Comparison of ENCODE assay signal across 34 cellular contexts in the genomic region with DNA sequence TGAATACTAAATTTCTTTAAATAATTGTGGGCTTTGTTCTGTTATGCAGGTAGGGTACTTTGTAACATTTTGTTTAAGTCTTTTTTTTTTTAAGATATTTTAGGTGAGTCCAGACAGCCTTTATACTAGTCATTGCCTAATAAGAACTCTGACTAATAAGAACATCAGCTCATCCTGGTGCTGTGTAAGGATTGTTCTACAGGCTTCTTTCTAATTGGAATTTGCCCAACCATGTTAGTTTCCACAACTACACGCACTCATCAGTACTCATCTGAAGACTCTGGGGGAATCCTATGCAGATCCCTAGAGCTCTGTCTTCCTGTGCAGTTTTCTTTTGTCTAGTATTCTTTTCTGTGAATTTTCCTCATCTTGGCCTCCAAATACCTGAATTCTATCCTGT.
"Had no signal": no experiment of that assay in that cellular context is flagged by ENCODE, and none has a peak within 500 bp of the region (broad histone marks: within the 10 kb centered on the region; RNA-seq: fewer than 3 reads in every experiment).

No MANE protein-coding gene starts in this region.

- FAIRE-seq: colon had no signal

- H3K36me3 Mint-ChIP-seq: activated CD4-positive, alpha-beta memory T cell treated with anti-CD3 and anti-CD28 coated beads for 36 hours; activated CD8-positive, alpha-beta memory T cell treated with anti-CD3 and anti-CD28 coated beads, Interleukin-2, amount 10 ng/mL, durations not matched to agents 7 days and 5 days; activated naive CD4-positive, alpha-beta T cell treated with anti-CD3 and anti-CD28 coated beads, Interleukin-2, amount 50 U/mL, for 24 hours; activated naive CD8-positive, alpha-beta T cell treated with anti-CD3 and anti-CD28 coated beads for 36 hours had no signal

- H3K27me3 ChIP-seq: adrenal gland, body of pancreas, esophagus squamous epithelium had no signal

- H3K9me3 ChIP-seq: body of pancreas, esophagus squamous epithelium had no signal

- H3K9me3 Mint-ChIP-seq: activated CD4-positive, alpha-beta T cell treated with anti-CD3 and anti-CD28 coated beads, Interleukin-2, amount 10 ng/mL, durations not matched to agents 24 days and 14 days; activated naive CD4-positive, alpha-beta T cell treated with anti-CD3 and anti-CD28 coated beads for 36 hours; activated T-helper 1 cell treated with anti-CD3 and anti-CD28 coated beads, Interleukin-12 subunit alpha, Interleukin-12 subunit beta, Interleukin-2, Interleukin-4 antibody, amounts not matched to agents 30 ng/mL and 10 ng/mL and 1 ng/mL, durations not matched to agents 14 hours and 24 hours and 36 hours had no signal

- H3K27me3 Mint-ChIP-seq: activated CD4-positive, alpha-beta memory T cell treated with anti-CD3 and anti-CD28 coated beads for 36 hours; activated CD4-positive, alpha-beta T cell treated with anti-CD3 and anti-CD28 coated beads for 36 hours; activated CD4-positive, alpha-beta T cell treated with anti-CD3 and anti-CD28 coated beads, Interleukin-2, amount 10 ng/mL, durations not matched to agents 24 days and 14 days; activated CD8-positive, alpha-beta memory T cell treated with anti-CD3 and anti-CD28 coated beads, Interleukin-2, amount 10 ng/mL, durations not matched to agents 7 days and 5 days; activated naive CD4-positive, alpha-beta T cell treated with anti-CD3 and anti-CD28 coated beads, Interleukin-2, amount 50 U/mL, for 24 hours; activated naive CD8-positive, alpha-beta T cell treated with anti-CD3 and anti-CD28 coated beads for 36 hours; activated naive CD8-positive, alpha-beta T cell treated with anti-CD3 and anti-CD28 coated beads, Interleukin-2, amount 50 U/mL, for 24 hours; central memory CD8-positive, alpha-beta T cell; effector memory CD8-positive, alpha-beta T cell; T-helper 17 cell had no signal

- H3K4me3 Mint-ChIP-seq: activated CD4-positive, alpha-beta memory T cell treated with anti-CD3 and anti-CD28 coated beads for 36 hours; activated CD4-positive, alpha-beta T cell treated with anti-CD3 and anti-CD28 coated beads for 36 hours; activated CD4-positive, alpha-beta T cell treated with anti-CD3 and anti-CD28 coated beads, Interleukin-2, amount 10 ng/mL, durations not matched to agents 24 days and 14 days; activated CD8-positive, alpha-beta memory T cell treated with anti-CD3 and anti-CD28 coated beads, Interleukin-2, amount 10 ng/mL, durations not matched to agents 7 days and 5 days; activated CD8-positive, alpha-beta T cell treated with anti-CD3 and anti-CD28 coated beads, Interleukin-2, amount 10 ng/mL, durations not matched to agents 7 days and 5 days; activated naive CD4-positive, alpha-beta T cell treated with anti-CD3 and anti-CD28 coated beads for 36 hours; activated naive CD4-positive, alpha-beta T cell treated with anti-CD3 and anti-CD28 coated beads, Interleukin-2, amount 50 U/mL, for 24 hours; activated naive CD8-positive, alpha-beta T cell treated with anti-CD3 and anti-CD28 coated beads for 36 hours; activated naive CD8-positive, alpha-beta T cell treated with anti-CD3 and anti-CD28 coated beads, Interleukin-2, amount 50 U/mL, for 24 hours; activated T-helper 1 cell treated with anti-CD3 and anti-CD28 coated beads, Interleukin-12 subunit alpha, Interleukin-12 subunit beta, Interleukin-2, Interleukin-4 antibody, amounts not matched to agents 30 ng/mL and 10 ng/mL and 1 ng/mL, durations not matched to agents 14 hours and 24 hours and 36 hours; central memory CD8-positive, alpha-beta T cell; effector memory CD8-positive, alpha-beta T cell; T-helper 17 cell; T-helper 2 cell treated with Interferon-gamma antibody and Interleukin-4, amounts not matched to agents 5 μg/mL and 100 μg/mL, for 36 hours had no signal

- H3K4me1 Mint-ChIP-seq: activated CD4-positive, alpha-beta T cell treated with anti-CD3 and anti-CD28 coated beads for 36 hours; activated CD4-positive, alpha-beta T cell treated with anti-CD3 and anti-CD28 coated beads, Interleukin-2, amount 10 ng/mL, durations not matched to agents 24 days and 14 days; activated CD8-positive, alpha-beta memory T cell treated with anti-CD3 and anti-CD28 coated beads, Interleukin-2, amount 10 ng/mL, durations not matched to agents 7 days and 5 days; activated naive CD4-positive, alpha-beta T cell treated with anti-CD3 and anti-CD28 coated beads, Interleukin-2, amount 50 U/mL, for 24 hours; activated naive CD8-positive, alpha-beta T cell treated with anti-CD3 and anti-CD28 coated beads for 36 hours; activated naive CD8-positive, alpha-beta T cell treated with anti-CD3 and anti-CD28 coated beads, Interleukin-2, amount 50 U/mL, for 24 hours; central memory CD8-positive, alpha-beta T cell; T-helper 17 cell had no signal

- H3K27ac Mint-ChIP-seq: activated CD4-positive, alpha-beta memory T cell treated with anti-CD3 and anti-CD28 coated beads for 36 hours; activated CD4-positive, alpha-beta T cell treated with anti-CD3 and anti-CD28 coated beads for 36 hours; activated CD4-positive, alpha-beta T cell treated with anti-CD3 and anti-CD28 coated beads, Interleukin-2, amount 10 ng/mL, durations not matched to agents 24 days and 14 days; activated CD8-positive, alpha-beta memory T cell treated with anti-CD3 and anti-CD28 coated beads, Interleukin-2, amount 10 ng/mL, durations not matched to agents 7 days and 5 days; activated CD8-positive, alpha-beta T cell treated with anti-CD3 and anti-CD28 coated beads, Interleukin-2, amount 10 ng/mL, durations not matched to agents 7 days and 5 days; activated naive CD4-positive, alpha-beta T cell treated with anti-CD3 and anti-CD28 coated beads for 36 hours; activated naive CD4-positive, alpha-beta T cell treated with anti-CD3 and anti-CD28 coated beads, Interleukin-2, amount 50 U/mL, for 24 hours; activated naive CD8-positive, alpha-beta T cell treated with anti-CD3 and anti-CD28 coated beads for 36 hours; activated naive CD8-positive, alpha-beta T cell treated with anti-CD3 and anti-CD28 coated beads, Interleukin-2, amount 50 U/mL, for 24 hours; activated T-helper 1 cell treated with anti-CD3 and anti-CD28 coated beads, Interleukin-12 subunit alpha, Interleukin-12 subunit beta, Interleukin-2, Interleukin-4 antibody, amounts not matched to agents 30 ng/mL and 10 ng/mL and 1 ng/mL, durations not matched to agents 14 hours and 24 hours and 36 hours; activated T-helper 2 cell treated with anti-CD3 and anti-CD28 coated beads, Interferon-gamma antibody, Interleukin-2, Interleukin-4, amounts not matched to agents 10 μg/mL and 5 μg/mL and 100 μg/mL, durations not matched to agents 14 hours and 24 hours and 36 hours; effector memory CD8-positive, alpha-beta T cell; T-helper 17 cell; T-helper 2 cell treated with Interferon-gamma antibody and Interleukin-4, amounts not matched to agents 5 μg/mL and 100 μg/mL, for 36 hours had no signal

- DNase-seq: activated CD4-positive, alpha-beta memory T cell treated with anti-CD3 and anti-CD28 coated beads for 36 hours; activated CD4-positive, alpha-beta T cell treated with anti-CD3 and anti-CD28 coated beads for 36 hours; activated CD4-positive, alpha-beta T cell treated with anti-CD3 and anti-CD28 coated beads, Interleukin-2, amount 10 ng/mL, durations not matched to agents 24 days and 14 days; activated CD4-positive, CD25-positive, alpha-beta regulatory T cell; activated CD4-positive, CD25-positive, alpha-beta regulatory T cell treated with anti-CD3 and anti-CD28 coated beads, Interleukin-2, amount 50 U/mL, for 72 hours; activated CD8-positive, alpha-beta memory T cell treated with anti-CD3 and anti-CD28 coated beads, Interleukin-2, amount 10 ng/mL, durations not matched to agents 7 days and 5 days; activated CD8-positive, alpha-beta memory T cell treated with anti-CD3 and anti-CD28 coated beads, Interleukin-2, amount 50 U/mL, for 4 hours; activated CD8-positive, alpha-beta T cell treated with anti-CD3 and anti-CD28 coated beads, Interleukin-2, amount 10 ng/mL, durations not matched to agents 7 days and 5 days; activated effector memory CD4-positive, alpha-beta T cell treated with anti-CD3 and anti-CD28 coated beads, Interleukin-2, amount 50 U/mL, for 16 hours; activated naive CD4-positive, alpha-beta T cell treated with anti-CD3 and anti-CD28 coated beads for 36 hours; activated naive CD8-positive, alpha-beta T cell treated with anti-CD3 and anti-CD28 coated beads for 36 hours; activated naive CD8-positive, alpha-beta T cell treated with anti-CD3 and anti-CD28 coated beads, Interleukin-2, amount 50 U/mL, for 24 hours; activated T-cell treated with anti-CD3 and anti-CD28 coated beads, Interleukin-2, amount 50 U/mL, for 1 hour; activated T-cell treated with anti-CD3 and anti-CD28 coated beads, Interleukin-2, amount 50 U/mL, for 48 hours; adrenal gland; amygdala; aorta; body of pancreas; cortex of kidney; dermis blood vessel endothelial cell; effector CD4-positive, alpha-beta T cell; effector memory CD8-positive, alpha-beta T cell; esophagus squamous epithelium; head of caudate nucleus; T-helper 1 cell; T-helper 17 cell; T1000 had no signal

- H3K36me3 ChIP-seq: adrenal gland, esophagus squamous epithelium had no signal

- ATAC-seq: activated CD4-positive, alpha-beta T cell treated with anti-CD3 and anti-CD28 coated beads for 36 hours; activated CD8-positive, alpha-beta memory T cell treated with anti-CD3 and anti-CD28 coated beads, Interleukin-2, amount 10 ng/mL, durations not matched to agents 7 days and 5 days; activated CD8-positive, alpha-beta T cell treated with anti-CD3 and anti-CD28 coated beads, Interleukin-2, amount 10 ng/mL, durations not matched to agents 7 days and 5 days; activated naive CD8-positive, alpha-beta T cell treated with anti-CD3 and anti-CD28 coated beads, Interleukin-2, amount 50 U/mL, for 24 hours; body of pancreas; effector memory CD8-positive, alpha-beta T cell; T-helper 17 cell had no signal

- H3K4me1 ChIP-seq: adrenal gland, body of pancreas, esophagus squamous epithelium had no signal

- H3K27ac ChIP-seq: adrenal gland, body of pancreas, epithelial cell of prostate, esophagus squamous epithelium had no signal

- H3K4me3 ChIP-seq: adrenal gland, body of pancreas, esophagus squamous epithelium had no signal
